ENCODE assay signal across 28 cellular contexts in genomic region chr19:39186391-39186790, GRCh38. TPM values are rescaled to one million over a fixed set of nuclear protein-coding genes. Genes with fewer than 3 reads are reported as not detected.
"Had no signal": no experiment of that assay in that cellular context is flagged by ENCODE, and none has a peak within 500 bp of the region (broad histone marks: within the 10 kb centered on the region; RNA-seq: fewer than 3 reads in every experiment).

No MANE protein-coding gene starts in this region.

- H3K36me3 ChIP-seq: MG63 had no signal

- DNase-seq: Karpas-422, MG63, MM.1S, NCI-H1048, NCI-H1092, NCI-H1105, NCI-H1417, NCI-H1417 treated with DMSO at 0.1 percent for 48 hours, NCI-H1436, NCI-H1436 treated with DMSO at 0.1 percent for 48 hours, NCI-H1694, NCI-H187, NCI-H187 treated with DMSO at 0.1 percent for 48 hours, NCI-H2029, NCI-H2081 treated with DMSO at 0.1 percent for 48 hours, NCI-H2107, NCI-H2227 treated with DMSO at 0.1 percent for 48 hours, NCI-H226, NCI-H446, NCI-H446 treated with DMSO at 0.1 percent for 48 hours, NCI-H510A, NCI-H510A treated with DMSO at 0.1 percent for 48 hours, NCI-H524, NCI-H524 treated with DMSO at 0.1 percent for 48 hours had no signal

- H3K9me3 ChIP-seq: MG63 had no signal

- H3K27me3 ChIP-seq: MG63 had no signal

- H3K4me3 ChIP-seq: MG63 had no signal

RNA-seq across cellular contexts. Expression of gene NCCRP1, which starts 10.4 kb away (rescaled TPM):
- total RNA-seq: LHCN-M2, M059J, MCF 10A had no signal

RNA-seq across cellular contexts. Expression of gene SYCN, which starts 17.7 kb away (rescaled TPM):
- total RNA-seq: LHCN-M2, M059J, MCF 10A, NCI-H460 had no signal

RNA-seq across cellular contexts. Expression of gene IFNL3, which starts 58.4 kb away (rescaled TPM):
- total RNA-seq: LHCN-M2, M059J, MCF 10A, NCI-H460 had no signal
